ENCODE assay signal across 1 cellular context in the genomic region with DNA sequence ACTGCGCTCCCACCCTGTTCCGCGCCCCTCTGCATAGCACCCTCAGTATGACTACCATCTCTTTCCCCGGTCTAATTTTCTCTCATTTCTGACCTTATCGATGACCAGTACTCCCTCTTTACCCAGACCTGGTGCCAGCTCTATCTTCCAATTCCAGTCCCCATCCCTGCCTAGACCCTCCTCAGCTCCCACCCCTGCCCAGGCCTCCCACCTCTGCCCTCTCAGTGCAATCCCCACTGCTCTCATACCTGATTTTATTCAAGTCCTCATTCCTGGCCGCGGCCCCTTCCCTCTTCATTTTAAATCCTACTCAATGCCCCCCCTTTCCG.
TF ChIP-seq lines count a peak whose summit lies in the region.

No MANE protein-coding gene starts in this region.

TF ChIP-seq in HEK293, 187 proteins besides CTCF, POLR2A, EP300 and RAD21 (continued from another document and continues in another):
- TF ChIP-seq, protein P1, sequence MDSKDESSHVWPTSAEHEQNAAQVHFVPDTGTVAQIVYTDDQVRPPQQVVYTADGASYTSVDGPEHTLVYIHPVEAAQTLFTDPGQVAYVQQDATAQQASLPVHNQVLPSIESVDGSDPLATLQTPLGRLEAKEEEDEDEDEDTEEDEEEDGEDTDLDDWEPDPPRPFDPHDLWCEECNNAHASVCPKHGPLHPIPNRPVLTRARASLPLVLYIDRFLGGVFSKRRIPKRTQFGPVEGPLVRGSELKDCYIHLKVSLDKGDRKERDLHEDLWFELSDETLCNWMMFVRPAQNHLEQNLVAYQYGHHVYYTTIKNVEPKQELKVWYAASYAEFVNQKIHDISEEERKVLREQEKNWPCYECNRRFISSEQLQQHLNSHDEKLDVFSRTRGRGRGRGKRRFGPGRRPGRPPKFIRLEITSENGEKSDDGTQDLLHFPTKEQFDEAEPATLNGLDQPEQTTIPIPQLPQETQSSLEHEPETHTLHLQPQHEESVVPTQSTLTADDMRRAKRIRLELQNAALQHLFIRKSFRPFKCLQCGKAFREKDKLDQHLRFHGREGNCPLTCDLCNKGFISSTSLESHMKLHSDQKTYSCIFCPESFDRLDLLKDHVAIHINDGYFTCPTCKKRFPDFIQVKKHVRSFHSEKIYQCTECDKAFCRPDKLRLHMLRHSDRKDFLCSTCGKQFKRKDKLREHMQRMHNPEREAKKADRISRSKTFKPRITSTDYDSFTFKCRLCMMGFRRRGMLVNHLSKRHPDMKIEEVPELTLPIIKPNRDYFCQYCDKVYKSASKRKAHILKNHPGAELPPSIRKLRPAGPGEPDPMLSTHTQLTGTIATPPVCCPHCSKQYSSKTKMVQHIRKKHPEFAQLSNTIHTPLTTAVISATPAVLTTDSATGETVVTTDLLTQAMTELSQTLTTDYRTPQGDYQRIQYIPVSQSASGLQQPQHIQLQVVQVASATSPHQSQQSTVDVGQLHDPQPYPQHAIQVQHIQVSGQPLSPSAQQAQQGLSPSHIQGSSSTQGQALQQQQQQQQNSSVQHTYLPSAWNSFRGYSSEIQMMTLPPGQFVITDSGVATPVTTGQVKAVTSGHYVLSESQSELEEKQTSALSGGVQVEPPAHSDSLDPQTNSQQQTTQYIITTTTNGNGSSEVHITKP (tag by site-specific recombination; IDR thresholded peaks at IDR 0.05): no peak
- peak; percentile 96 for TF ChIP-seq GLIS2 (tag by site-specific recombination; IDR thresholded peaks at IDR 0.05)
- TF ChIP-seq KLF10 (tag by site-specific recombination; IDR thresholded peaks at IDR 0.05): no peak
- peak; percentile 76 for TF ChIP-seq PATZ1 (tag by site-specific recombination; IDR thresholded peaks at IDR 0.05)
- TF ChIP-seq GLIS1 (tag by site-specific recombination; IDR thresholded peaks at IDR 0.05): peak; percentile 69
- peak; percentile 98 for TF ChIP-seq ZNF600 (tag by site-specific recombination; IDR thresholded peaks at IDR 0.05)
- TF ChIP-seq ZNF629 (tag by site-specific recombination; IDR thresholded peaks at IDR 0.05): no peak
- no peak for TF ChIP-seq ZNF558 (tag by site-specific recombination; IDR thresholded peaks at IDR 0.05)
- no peak for TF ChIP-seq ZSCAN30 (tag by site-specific recombination; IDR thresholded peaks at IDR 0.05)
- TF ChIP-seq ZNF274 (IDR thresholded peaks at IDR 0.05; ENCODE audit: low read length): no peak
- no peak for TF ChIP-seq ZNF274 (tag by site-specific recombination; IDR thresholded peaks at IDR 0.05; ENCODE audit: borderline replicate concordance)
- no peak for TF ChIP-seq ZNF707 (tag by site-specific recombination; IDR thresholded peaks at IDR 0.05)
- TF ChIP-seq EGR2 (tag by site-specific recombination; IDR thresholded peaks at IDR 0.05; ENCODE audit: low read depth): peak; percentile 81
- no peak for TF ChIP-seq GLI2 (tag by site-specific recombination; IDR thresholded peaks at IDR 0.05; ENCODE audit: borderline replicate concordance, low read depth)
- TF ChIP-seq, protein P2, sequence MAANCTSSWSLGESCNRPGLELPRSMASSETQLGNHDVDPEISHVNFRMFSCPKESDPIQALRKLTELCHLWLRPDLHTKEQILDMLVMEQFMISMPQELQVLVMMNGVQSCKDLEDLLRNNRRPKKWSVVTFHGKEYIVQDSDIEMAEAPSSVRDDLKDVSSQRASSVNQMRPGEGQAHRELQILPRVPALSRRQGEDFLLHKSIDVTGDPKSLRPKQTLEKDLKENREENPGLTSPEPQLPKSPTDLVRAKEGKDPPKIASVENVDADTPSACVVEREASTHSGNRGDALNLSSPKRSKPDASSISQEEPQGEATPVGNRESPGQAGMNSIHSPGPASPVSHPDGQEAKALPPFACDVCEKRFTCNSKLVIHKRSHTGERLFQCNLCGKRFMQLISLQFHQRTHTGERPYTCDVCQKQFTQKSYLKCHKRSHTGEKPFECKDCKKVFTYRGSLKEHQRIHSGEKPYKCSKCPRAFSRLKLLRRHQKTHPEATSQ (tag by site-specific recombination; IDR thresholded peaks at IDR 0.05): no peak
- 0 out of 2 replicates have a peak, but pooled peaks have one; percentile 37 for TF ChIP-seq BCL11A (tag by site-specific recombination; IDR thresholded peaks at IDR 0.05; ENCODE audit: low read depth)
- peak; percentile 67; the same call in 1 of the 2 replicates for TF ChIP-seq BCL11B (tag by site-specific recombination; IDR thresholded peaks at IDR 0.05; ENCODE audit: low read depth)
- no peak for TF ChIP-seq ZNF24 (tag by site-specific recombination; IDR thresholded peaks at IDR 0.05)
- TF ChIP-seq, protein P3, sequence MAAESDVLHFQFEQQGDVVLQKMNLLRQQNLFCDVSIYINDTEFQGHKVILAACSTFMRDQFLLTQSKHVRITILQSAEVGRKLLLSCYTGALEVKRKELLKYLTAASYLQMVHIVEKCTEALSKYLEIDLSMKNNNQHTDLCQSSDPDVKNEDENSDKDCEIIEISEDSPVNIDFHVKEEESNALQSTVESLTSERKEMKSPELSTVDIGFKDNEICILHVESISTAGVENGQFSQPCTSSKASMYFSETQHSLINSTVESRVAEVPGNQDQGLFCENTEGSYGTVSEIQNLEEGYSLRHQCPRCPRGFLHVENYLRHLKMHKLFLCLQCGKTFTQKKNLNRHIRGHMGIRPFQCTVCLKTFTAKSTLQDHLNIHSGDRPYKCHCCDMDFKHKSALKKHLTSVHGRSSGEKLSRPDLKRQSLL (tag by site-specific recombination; IDR thresholded peaks at IDR 0.05): no peak
- no peak for TF ChIP-seq ZNF121 (tag by site-specific recombination; IDR thresholded peaks at IDR 0.05)
- TF ChIP-seq ZNF510 (tag by site-specific recombination; IDR thresholded peaks at IDR 0.05; ENCODE audit: insufficient replicate concordance): no peak
- TF ChIP-seq KLF7 (tag by site-specific recombination; IDR thresholded peaks at IDR 0.05; ENCODE audit: borderline replicate concordance): no peak
- TF ChIP-seq, protein P4, sequence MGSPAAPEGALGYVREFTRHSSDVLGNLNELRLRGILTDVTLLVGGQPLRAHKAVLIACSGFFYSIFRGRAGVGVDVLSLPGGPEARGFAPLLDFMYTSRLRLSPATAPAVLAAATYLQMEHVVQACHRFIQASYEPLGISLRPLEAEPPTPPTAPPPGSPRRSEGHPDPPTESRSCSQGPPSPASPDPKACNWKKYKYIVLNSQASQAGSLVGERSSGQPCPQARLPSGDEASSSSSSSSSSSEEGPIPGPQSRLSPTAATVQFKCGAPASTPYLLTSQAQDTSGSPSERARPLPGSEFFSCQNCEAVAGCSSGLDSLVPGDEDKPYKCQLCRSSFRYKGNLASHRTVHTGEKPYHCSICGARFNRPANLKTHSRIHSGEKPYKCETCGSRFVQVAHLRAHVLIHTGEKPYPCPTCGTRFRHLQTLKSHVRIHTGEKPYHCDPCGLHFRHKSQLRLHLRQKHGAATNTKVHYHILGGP (tag by site-specific recombination; IDR thresholded peaks at IDR 0.05): no peak
- no peak for TF ChIP-seq ZBTB48 (tag by site-specific recombination; IDR thresholded peaks at IDR 0.05)
- no peak for TF ChIP-seq ZEB2 (tag by site-specific recombination; IDR thresholded peaks at IDR 0.05)
- TF ChIP-seq, protein P5, sequence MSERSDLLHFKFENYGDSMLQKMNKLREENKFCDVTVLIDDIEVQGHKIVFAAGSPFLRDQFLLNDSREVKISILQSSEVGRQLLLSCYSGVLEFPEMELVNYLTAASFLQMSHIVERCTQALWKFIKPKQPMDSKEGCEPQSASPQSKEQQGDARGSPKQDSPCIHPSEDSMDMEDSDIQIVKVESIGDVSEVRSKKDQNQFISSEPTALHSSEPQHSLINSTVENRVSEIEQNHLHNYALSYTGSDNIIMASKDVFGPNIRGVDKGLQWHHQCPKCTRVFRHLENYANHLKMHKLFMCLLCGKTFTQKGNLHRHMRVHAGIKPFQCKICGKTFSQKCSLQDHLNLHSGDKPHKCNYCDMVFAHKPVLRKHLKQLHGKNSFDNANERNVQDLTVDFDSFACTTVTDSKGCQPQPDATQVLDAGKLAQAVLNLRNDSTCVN (tag by site-specific recombination; optimal IDR thresholded peaks at IDR 0.05): no peak
- no peak for TF ChIP-seq YY2 (tag by site-specific recombination; IDR thresholded peaks at IDR 0.05)
- no peak for TF ChIP-seq ZNF302 (tag by site-specific recombination; IDR thresholded peaks at IDR 0.05; ENCODE audit: low read depth)
- TF ChIP-seq GLI4 (tag by site-specific recombination; IDR thresholded peaks at IDR 0.05): no peak
- TF ChIP-seq, protein P6, sequence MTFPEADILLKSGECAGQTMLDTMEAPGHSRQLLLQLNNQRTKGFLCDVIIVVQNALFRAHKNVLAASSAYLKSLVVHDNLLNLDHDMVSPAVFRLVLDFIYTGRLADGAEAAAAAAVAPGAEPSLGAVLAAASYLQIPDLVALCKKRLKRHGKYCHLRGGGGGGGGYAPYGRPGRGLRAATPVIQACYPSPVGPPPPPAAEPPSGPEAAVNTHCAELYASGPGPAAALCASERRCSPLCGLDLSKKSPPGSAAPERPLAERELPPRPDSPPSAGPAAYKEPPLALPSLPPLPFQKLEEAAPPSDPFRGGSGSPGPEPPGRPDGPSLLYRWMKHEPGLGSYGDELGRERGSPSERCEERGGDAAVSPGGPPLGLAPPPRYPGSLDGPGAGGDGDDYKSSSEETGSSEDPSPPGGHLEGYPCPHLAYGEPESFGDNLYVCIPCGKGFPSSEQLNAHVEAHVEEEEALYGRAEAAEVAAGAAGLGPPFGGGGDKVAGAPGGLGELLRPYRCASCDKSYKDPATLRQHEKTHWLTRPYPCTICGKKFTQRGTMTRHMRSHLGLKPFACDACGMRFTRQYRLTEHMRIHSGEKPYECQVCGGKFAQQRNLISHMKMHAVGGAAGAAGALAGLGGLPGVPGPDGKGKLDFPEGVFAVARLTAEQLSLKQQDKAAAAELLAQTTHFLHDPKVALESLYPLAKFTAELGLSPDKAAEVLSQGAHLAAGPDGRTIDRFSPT (tag by site-specific recombination; IDR thresholded peaks at IDR 0.05): peak; percentile 54; the same call in 1 of the 2 replicates
- peak; percentile 52; the same call in 1 of the 2 replicates for TF ChIP-seq ZNF18 (tag by site-specific recombination; IDR thresholded peaks at IDR 0.05)
- TF ChIP-seq, protein P7, sequence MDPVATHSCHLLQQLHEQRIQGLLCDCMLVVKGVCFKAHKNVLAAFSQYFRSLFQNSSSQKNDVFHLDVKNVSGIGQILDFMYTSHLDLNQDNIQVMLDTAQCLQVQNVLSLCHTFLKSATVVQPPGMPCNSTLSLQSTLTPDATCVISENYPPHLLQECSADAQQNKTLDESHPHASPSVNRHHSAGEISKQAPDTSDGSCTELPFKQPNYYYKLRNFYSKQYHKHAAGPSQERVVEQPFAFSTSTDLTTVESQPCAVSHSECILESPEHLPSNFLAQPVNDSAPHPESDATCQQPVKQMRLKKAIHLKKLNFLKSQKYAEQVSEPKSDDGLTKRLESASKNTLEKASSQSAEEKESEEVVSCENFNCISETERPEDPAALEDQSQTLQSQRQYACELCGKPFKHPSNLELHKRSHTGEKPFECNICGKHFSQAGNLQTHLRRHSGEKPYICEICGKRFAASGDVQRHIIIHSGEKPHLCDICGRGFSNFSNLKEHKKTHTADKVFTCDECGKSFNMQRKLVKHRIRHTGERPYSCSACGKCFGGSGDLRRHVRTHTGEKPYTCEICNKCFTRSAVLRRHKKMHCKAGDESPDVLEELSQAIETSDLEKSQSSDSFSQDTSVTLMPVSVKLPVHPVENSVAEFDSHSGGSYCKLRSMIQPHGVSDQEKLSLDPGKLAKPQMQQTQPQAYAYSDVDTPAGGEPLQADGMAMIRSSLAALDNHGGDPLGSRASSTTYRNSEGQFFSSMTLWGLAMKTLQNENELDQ (tag by site-specific recombination; IDR thresholded peaks at IDR 0.05; ENCODE audit: low read depth): no peak
- TF ChIP-seq ZNF155 (tag by site-specific recombination; IDR thresholded peaks at IDR 0.05): no peak
- TF ChIP-seq ZNF391 (tag by site-specific recombination; IDR thresholded peaks at IDR 0.05; ENCODE audit: borderline replicate concordance, low read depth): no peak
- no peak for TF ChIP-seq ZNF580 (tag by site-specific recombination; IDR thresholded peaks at IDR 0.05)
- TF ChIP-seq ZNF324 (tag by site-specific recombination; IDR thresholded peaks at IDR 0.05): no peak
- no peak for TF ChIP-seq ZBTB10 (tag by site-specific recombination; IDR thresholded peaks at IDR 0.05)
